In genomic region chr19:14763497-14764145, GRCh38 we compare ENCODE assay signal across 21 cellular contexts. TPM values are rescaled to one million over a fixed set of nuclear protein-coding genes. Genes with fewer than 3 reads are reported as not detected.
"Had no signal": no experiment of that assay in that cellular context is flagged by ENCODE, and none has a peak within 500 bp of the region (broad histone marks: within the 10 kb centered on the region; RNA-seq: fewer than 3 reads in every experiment).

No MANE protein-coding gene starts in this region.

- H3K79me2 ChIP-seq: parathyroid adenoma had no signal

- H3K4me1 Mint-ChIP-seq: endodermal cell; naive thymus-derived CD8-positive, alpha-beta T cell had no signal

- H3K27ac Mint-ChIP-seq: endodermal cell; naive thymus-derived CD8-positive, alpha-beta T cell had no signal

- H3K36me3 ChIP-seq: colonic mucosa, thoracic aorta, transverse colon had no signal

- H2AFZ ChIP-seq: parathyroid adenoma had no signal

- H3K4me3 ChIP-seq: colonic mucosa, heart left ventricle, mucosa of descending colon, psoas muscle, skin epidermis, stomach, thoracic aorta, transverse colon had no signal

- ATAC-seq: heart left ventricle; left lobe of liver; mucosa of descending colon; naive thymus-derived CD8-positive, alpha-beta T cell; psoas muscle; sciatic nerve had no signal

- H3K9ac ChIP-seq: parathyroid adenoma had no signal

- H3K4me1 ChIP-seq: colonic mucosa, heart left ventricle, parathyroid adenoma, psoas muscle, stomach, transverse colon had no signal

- H3K27ac ChIP-seq: colonic mucosa, heart left ventricle, parathyroid adenoma, psoas muscle, skin epidermis, stomach, thoracic aorta, transverse colon had no signal

- H3K4me3 Mint-ChIP-seq: endodermal cell; naive thymus-derived CD8-positive, alpha-beta T cell had no signal

- H3K27me3 ChIP-seq: colonic mucosa, transverse colon had no signal

- DNase-seq: colonic mucosa; effector CD4-positive, alpha-beta T cell; endodermal cell; heart left ventricle; hippocampal formation; mammary epithelial cell; mucosa of descending colon; psoas muscle; retina; stimulated activated CD4-positive, alpha-beta T cell treated with anti-CD3 and anti-CD28 coated beads, Interleukin-2, amount 100 ng/mL, for 24 hours; stimulated activated CD4-positive, alpha-beta T cell treated with anti-CD3 and anti-CD28 coated beads, Interleukin-4, amount 100 ng/mL, for 4 hours; stimulated activated naive CD4-positive, alpha-beta T cell; stomach; substantia nigra; transverse colon had no signal

- H3K9me3 ChIP-seq: colonic mucosa, mucosa of descending colon, thoracic aorta, transverse colon had no signal

RNA-seq across cellular contexts. Expression of gene ADGRE2, which starts 14.7 kb away (rescaled TPM):
- total RNA-seq: naive thymus-derived CD8-positive, alpha-beta T cell had no signal
- polyA plus RNA-seq: naive thymus-derived CD8-positive, alpha-beta T cell had no signal
